9 cellular contexts compared by ENCODE assay signal in genomic region chr13:23378009-23378632, GRCh38. TPM values are rescaled to one million over a fixed set of nuclear protein-coding genes. Genes with fewer than 3 reads are reported as not detected.
A peak's percentile ranks its signal among the peaks of the same experiment; 100 is the strongest.
DNase-seq lines count a peak whose midpoint lies in the region; ATAC-seq and TF ChIP-seq lines count a peak whose summit lies in the region.
"Had no signal": no experiment of that assay in that cellular context is flagged by ENCODE, and none has a peak within 500 bp of the region (broad histone marks: within the 10 kb centered on the region; RNA-seq: fewer than 3 reads in every experiment).

No MANE protein-coding gene starts in this region.

- H3K79me2 ChIP-seq in MM.1S (ENCODE audit: low read length) (no peaks in the 10 kb centered on the region), fibroblast of lung (ENCODE audit: control insufficient read depth, insufficient read depth, low read length) (peaks cover 18% of the 10 kb centered on the region)

- ATAC-seq in GM18873 (IDR thresholded peaks at IDR 0.05; ENCODE audit: low FRiP score, unreplicated experiment) = peak; percentile 29
- ATAC-seq: mucosa of descending colon had no signal

- H3K9me2 ChIP-seq in MM.1S (replicated peaks; ENCODE audit: insufficient read depth, low read length) = no peaks in the 10 kb centered on the region

- H3K4me2 ChIP-seq in MM.1S (ENCODE audit: low read depth, low read length) = no peak overlapping the region
- peak overlapping the region; percentile 39 for H3K4me2 ChIP-seq in fibroblast of lung (ENCODE audit: extremely low read depth, insufficient read depth, low read length)

- DNase-seq in 8988T = peak; percentile 64
- DNase-seq in MM.1S = peak; percentile 8
- peak; percentile 49 for DNase-seq in activated CD8-positive, alpha-beta memory T cell treated with anti-CD3 and anti-CD28 coated beads, Interleukin-2, amount 50 U/mL, for 24 hours (ENCODE audit: extremely low read depth)
- DNase-seq in fibroblast of lung (ENCODE audit: low read depth in 2 of 2) = peak; percentile 98 to 99
- DNase-seq in stimulated activated CD4-positive, alpha-beta T cell treated with anti-CD3 and anti-CD28 coated beads, Interleukin-12 subunit alpha, Interleukin-12 subunit beta, amount 100 ng/mL, for 4 hours = peak; percentile 54
- DNase-seq in NCI-H1694 treated with DMSO at 0.1 percent for 48 hours (lab: John Stamatoyannopoulos, UW) = no peak
- DNase-seq in HK-2 (ENCODE audit: unreplicated experiment) = no peak

- H4K20me1 ChIP-seq in MM.1S (ENCODE audit: insufficient read depth, low read length) = no peaks in the 10 kb centered on the region
- no peaks in the 10 kb centered on the region for H4K20me1 ChIP-seq in fibroblast of lung (ENCODE audit: control insufficient read depth, extremely low read depth, insufficient read depth, low read length)

- H3F3A ChIP-seq in MM.1S (ENCODE audit: insufficient read depth, low read length) = no peaks in the 10 kb centered on the region

- H3K9ac ChIP-seq in MM.1S (ENCODE audit: low read length) = no peak overlapping the region
- H3K9ac ChIP-seq in fibroblast of lung (ENCODE audit: insufficient read depth, low read length) = no peak overlapping the region

- H3K4me1 ChIP-seq in MM.1S (ENCODE audit: low read length) (no peaks in the 10 kb centered on the region), fibroblast of lung (ENCODE audit: control insufficient read depth, extremely low read depth, insufficient read depth, low read length) (peaks cover 12% of the 10 kb centered on the region)

- TF ChIP-seq CTCF in MM.1S (IDR thresholded peaks at IDR 0.05; ENCODE audit: low read length) = no peak
- no peak for TF ChIP-seq CTCF in fibroblast of lung (conservative IDR thresholded peaks at IDR 0.05 in 1 of 2, IDR thresholded peaks at IDR 0.05 in 1 of 2; ENCODE audit: low read depth in 1 of 2, low read length in 2 of 2)

- no peak overlapping the region for H2AFZ ChIP-seq in MM.1S (ENCODE audit: low read length)
- no peak overlapping the region for H2AFZ ChIP-seq in fibroblast of lung (ENCODE audit: low read length)

- H3K27ac ChIP-seq in MM.1S (ENCODE audit: low read length) = no peak overlapping the region
- H3K27ac ChIP-seq in fibroblast of lung (ENCODE audit: insufficient read depth, low read length) = peak overlapping the region; percentile 89

- H3K4me3 ChIP-seq in MM.1S (ENCODE audit: low read length) (no peak overlapping the region), fibroblast of lung (replicated peaks in 1 of 4; ENCODE audit: control extremely low read depth in 1 of 4, insufficient read depth in 1 of 4, low read depth in 3 of 4, low read length in 4 of 4) (no peak overlapping the region)
- H3K4me3 ChIP-seq: mucosa of descending colon had no signal

- H3K9me3 ChIP-seq in MM.1S (replicated peaks; ENCODE audit: insufficient read depth, low read length) = no peaks in the 10 kb centered on the region
- H3K9me3 ChIP-seq in fibroblast of lung (ENCODE audit: control insufficient read depth, insufficient read depth, low read depth, low read length) = no peaks in the 10 kb centered on the region
- H3K9me3 ChIP-seq: mucosa of descending colon had no signal

- H3K36me3 ChIP-seq in MM.1S (replicated peaks; ENCODE audit: insufficient read depth, low read length) = no peaks in the 10 kb centered on the region
- H3K36me3 ChIP-seq in fibroblast of lung (ENCODE audit: control insufficient read depth, insufficient read depth, low read length) = peaks cover 2% of the 10 kb centered on the region

- H3K27me3 ChIP-seq in MM.1S (replicated peaks; ENCODE audit: insufficient read depth, low read length) (no peaks in the 10 kb centered on the region), fibroblast of lung (ENCODE audit: control insufficient read depth, insufficient read depth, low read length) (no peaks in the 10 kb centered on the region)

RNA-seq across cellular contexts. Expression of gene SACS, which starts 55.4 kb away (rescaled TPM):
- total RNA-seq in fibroblast of lung = 61.9 and 94.5 TPM in 2 replicates
- polyA plus RNA-seq in fibroblast of lung = 41.9 and 43.1 TPM in 2 replicates
- polyA plus RNA-seq in fibroblast of lung (2012) = 28.6 and 35.0 TPM in 2 replicates
- 208 and 246 TPM in 2 replicates for polyA minus RNA-seq in fibroblast of lung (ENCODE audit: low replicate concordance)

Comparison
In these comparisons a context has a peak if more than half of its experiments do, and no peak if none do; other contexts are left out.
1. DNase-seq: peak in 8988T (single experiment), MM.1S (single experiment), activated CD8-positive, alpha-beta memory T cell treated with anti-CD3 and anti-CD28 coated beads, Interleukin-2, amount 50 U/mL, for 24 hours (single experiment), fibroblast of lung (2 of 2) and stimulated activated CD4-positive, alpha-beta T cell treated with anti-CD3 and anti-CD28 coated beads, Interleukin-12 subunit alpha, Interleukin-12 subunit beta, amount 100 ng/mL, for 4 hours (single experiment); none in NCI-H1694 treated with DMSO at 0.1 percent for 48 hours (single experiment) and HK-2 (single experiment).